Comparison of ENCODE assay signal across 8 cellular contexts in the genomic region with DNA sequence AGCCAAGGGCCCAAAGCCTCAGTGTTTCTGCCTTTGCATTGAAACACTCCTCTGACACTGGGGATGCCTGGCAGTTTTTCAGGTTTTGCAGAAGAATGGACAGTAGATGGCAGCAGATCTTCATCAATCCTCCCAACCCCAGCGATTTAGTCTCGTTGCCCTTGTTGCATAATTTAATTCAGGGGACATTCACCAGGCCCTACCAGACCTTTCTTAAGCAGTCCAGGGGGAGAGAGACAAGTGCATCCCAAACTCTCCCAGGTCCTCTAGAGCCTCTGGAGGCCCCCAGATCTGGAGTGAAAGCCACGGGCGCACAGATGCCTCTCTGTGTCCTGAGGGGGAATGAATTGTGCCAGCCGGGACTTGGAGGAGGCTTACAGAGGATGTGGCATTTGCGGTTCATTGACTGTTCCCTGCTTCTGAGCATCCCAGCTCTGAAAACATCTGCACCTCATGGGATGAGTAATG. TPM values are rescaled to one million over a fixed set of nuclear protein-coding genes. Genes with fewer than 3 reads are reported as not detected.
DNase-seq lines count a peak whose midpoint lies in the region; ATAC-seq lines count a peak whose summit lies in the region.

No MANE protein-coding gene starts in this region.

- ATAC-seq in GM18511 (IDR thresholded peaks at IDR 0.05; ENCODE audit: unreplicated experiment): peak; percentile 30
- ATAC-seq in HG03442 (IDR thresholded peaks at IDR 0.05; ENCODE audit: unreplicated experiment): peak; percentile 26
- ATAC-seq in left cardiac atrium: peak; percentile 68 to 72
- ATAC-seq in GM19467 (IDR thresholded peaks at IDR 0.05; ENCODE audit: unreplicated experiment): no peak

- DNase-seq in C1 segment of cervical spinal cord (lab: John Stamatoyannopoulos, UW) (peak in 11 of 14 donors; percentile 26 to 79 (median 52)), NCI-H82 (lab: John Stamatoyannopoulos, UW) (peak; percentile 81), amniotic epithelial cell (ENCODE audit: low read depth) (peak; percentile 71), left cardiac atrium (peak; percentile 47), putamen (ENCODE audit: low spot score) (peak; percentile 74)

- intact Hi-C loops in left cardiac atrium (cut with DNase I): loop anchor here (1.0 to 5.0 kb wide), 3 partner anchors 136 to 321 kb away; no protein-coding TSS in a partner anchor

RNA-seq across cellular contexts. Expression of a gene that starts 29.6 kb away (rescaled TPM):
- 1 to 10 TPM; 3.9 to 5.1 TPM for total RNA-seq in left cardiac atrium

RNA-seq across cellular contexts. Expression of a gene that starts 48.9 kb away (rescaled TPM):
- total RNA-seq in left cardiac atrium: 10 to 100 TPM; 47.7 to 94.5 TPM
